In genomic region chr17:1005361-1005946, GRCh38 we compare ENCODE assay signal across 8 cellular contexts. TPM values are rescaled to one million over a fixed set of nuclear protein-coding genes. Genes with fewer than 3 reads are reported as not detected.
DNase-seq lines count a peak whose midpoint lies in the region; ATAC-seq and TF ChIP-seq lines count a peak whose summit lies in the region.

No MANE protein-coding gene starts in this region.

- peaks cover 24% of the 10 kb centered on the region for H3K36me3 ChIP-seq in thoracic aorta

- H3K27me3 ChIP-seq in thoracic aorta (replicated peaks; ENCODE audit: insufficient read depth): no peaks in the 10 kb centered on the region

- intact Hi-C loops in Right ventricle myocardium inferior (cut with DNase I): no loop called here
- intact Hi-C loops in cardiac septum (cut with DNase I): loop anchor here (2.0 kb wide), 2 partner anchors 15 to 45 kb away; no protein-coding TSS in a partner anchor

- H3K27ac ChIP-seq in thoracic aorta: peak overlapping the region; percentile 75 to 81

- ATAC-seq in Right ventricle myocardium inferior (peak; percentile 21), thoracic aorta (ENCODE audit: insufficient number of reproducible peaks, low FRiP score, low read depth) (no peak), GM19452 (IDR thresholded peaks at IDR 0.05; ENCODE audit: unreplicated experiment) (no peak)

- DNase-seq in Right ventricle myocardium inferior (ENCODE audit: missing footprints): no peak
- no peak for DNase-seq in cardiac septum (ENCODE audit: low spot score)
- DNase-seq in astrocyte of the hippocampus (ENCODE audit: low read depth, low spot score): peak; percentile 95
- peak; percentile 57 for DNase-seq in kidney glomerular epithelial cell (lab: John Stamatoyannopoulos, UW)
- DNase-seq in thoracic aorta (ENCODE audit: low spot score): no peak
- no peak for DNase-seq in stimulated activated CD8-positive, alpha-beta memory T cell treated with anti-CD3 and anti-CD28 coated beads, Interleukin-4, amount 100 ng/mL, for 48 hours
- no peak for DNase-seq in activated effector memory CD4-positive, alpha-beta T cell treated with anti-CD3 and anti-CD28 coated beads, Interleukin-2, amount 50 U/mL, for 16 hours

- H3K9me3 ChIP-seq in thoracic aorta: no peaks in the 10 kb centered on the region

- H3K4me1 ChIP-seq in thoracic aorta (ENCODE audit: control insufficient read depth in 1 of 2, low read depth in 2 of 2): peaks cover 74 to 99% of the 10 kb centered on the region in 2 donors

- H3K4me3 ChIP-seq in thoracic aorta: peak overlapping the region; percentile 39

- TF ChIP-seq CTCF in thoracic aorta (IDR thresholded peaks at IDR 0.05): no peak

RNA-seq across cellular contexts. Expression of gene TIMM22, which starts 8.5 kb away (rescaled TPM):
- 17.3 TPM for total RNA-seq in Right ventricle myocardium inferior
- total RNA-seq in cardiac septum: 17.8 TPM
- 10 to 100 TPM; 12.6 to 13.0 TPM for total RNA-seq in thoracic aorta

RNA-seq across cellular contexts. Expression of gene NXN, which starts 25.9 kb away (rescaled TPM):
- total RNA-seq in Right ventricle myocardium inferior (18.5 TPM), cardiac septum (14.3 TPM), thoracic aorta (10 to 100 TPM; 13.9 to 18.9 TPM)

Comparison
In these comparisons a context has a peak if more than half of its experiments do, and no peak if none do; other contexts are left out.
1. DNase-seq: peak in astrocyte of the hippocampus (single experiment) and kidney glomerular epithelial cell (single experiment); none in Right ventricle myocardium inferior (single experiment), cardiac septum (single experiment), thoracic aorta (single experiment), stimulated activated CD8-positive, alpha-beta memory T cell treated with anti-CD3 and anti-CD28 coated beads, Interleukin-4, amount 100 ng/mL, for 48 hours (single experiment) and activated effector memory CD4-positive, alpha-beta T cell treated with anti-CD3 and anti-CD28 coated beads, Interleukin-2, amount 50 U/mL, for 16 hours (single experiment).